ENCODE assay signal across 20 cellular contexts in genomic region chr4:186919340-186919739, GRCh38.
A peak's percentile ranks its signal among the peaks of the same experiment; 100 is the strongest.
DNase-seq lines count a peak whose midpoint lies in the region; ATAC-seq and TF ChIP-seq lines count a peak whose summit lies in the region.
"Had no signal": no experiment of that assay in that cellular context is flagged by ENCODE, and none has a peak within 500 bp of the region (broad histone marks: within the 10 kb centered on the region; RNA-seq: fewer than 3 reads in every experiment).

No MANE protein-coding gene starts in this region.

- peaks cover 37% of the 10 kb centered on the region for H3K4me1 ChIP-seq in muscle layer of colon (ENCODE audit: insufficient read depth, low read length)

- H3K27me3 Mint-ChIP-seq in WTC11 (ENCODE audit: low read depth) = no peaks in the 10 kb centered on the region
- H3K27me3 Mint-ChIP-seq in type B pancreatic cell = no peaks in the 10 kb centered on the region
- no peaks in the 10 kb centered on the region for H3K27me3 Mint-ChIP-seq in activated naive CD8-positive, alpha-beta T cell treated with anti-CD3 and anti-CD28 coated beads for 36 hours

- H3K9me3 ChIP-seq in muscle layer of colon (ENCODE audit: low read length) = no peaks in the 10 kb centered on the region

- H3K36me3 ChIP-seq in muscle layer of colon (ENCODE audit: insufficient read depth, low read length) = no peaks in the 10 kb centered on the region

- POLR2A ChIA-PET in WTC11 (lab: Charles Lee) = no interaction called here

- DNase-seq in WTC11 (ENCODE audit: low spot score) (no peak), epithelial cell of prostate (ENCODE audit: low read depth, low spot score) (no peak), type B pancreatic cell (ENCODE audit: extremely low spot score, unreplicated experiment) (no peak), left cardiac atrium (no peak), retina (no peak)
- no peak for DNase-seq in activated naive CD8-positive, alpha-beta T cell treated with anti-CD3 and anti-CD28 coated beads for 36 hours
- DNase-seq: ACHN, AML-193, DMS79, HFFc6, NCI-H1048, NCI-H1436 treated with DMSO at 0.1 percent for 48 hours, NCI-H2029 treated with DMSO at 0.1 percent for 48 hours, NCI-H2171, NCI-H446, SHP77 had no signal

- H3K4me1 Mint-ChIP-seq in WTC11 (peaks cover 31% of the 10 kb centered on the region), type B pancreatic cell (ENCODE audit: unreplicated experiment) (peaks cover 6% of the 10 kb centered on the region)
- H3K4me1 Mint-ChIP-seq in activated naive CD8-positive, alpha-beta T cell treated with anti-CD3 and anti-CD28 coated beads for 36 hours = no peaks in the 10 kb centered on the region

- ATAC-seq in WTC11 (no peak), left cardiac atrium (no peak)

- TF ChIP-seq CTCF in WTC11 (IDR thresholded peaks at IDR 0.05) (no peak), type B pancreatic cell (conservative IDR thresholded peaks at IDR 0.05) (no peak)

- no peak overlapping the region for H3K4me3 ChIP-seq in muscle layer of colon (ENCODE audit: low read depth in 1 of 2, low read length in 2 of 2)
- H3K4me3 ChIP-seq: SK-N-MC had no signal

- no peak overlapping the region for H3K9ac ChIP-seq in muscle layer of colon (ENCODE audit: low read length)
- H3K9ac ChIP-seq: KMS-11 had no signal

- no peaks in the 10 kb centered on the region for H3K36me3 Mint-ChIP-seq in WTC11
- H3K36me3 Mint-ChIP-seq in type B pancreatic cell = no peaks in the 10 kb centered on the region
- no peaks in the 10 kb centered on the region for H3K36me3 Mint-ChIP-seq in activated naive CD8-positive, alpha-beta T cell treated with anti-CD3 and anti-CD28 coated beads for 36 hours

- H3K9me3 Mint-ChIP-seq in WTC11 (no peaks in the 10 kb centered on the region), type B pancreatic cell (peaks cover 3% of the 10 kb centered on the region)
- peaks cover 4% of the 10 kb centered on the region for H3K9me3 Mint-ChIP-seq in activated naive CD8-positive, alpha-beta T cell treated with anti-CD3 and anti-CD28 coated beads for 36 hours

- CTCF ChIA-PET in WTC11 (lab: Charles Lee) = no interaction called here

- intact Hi-C loops in left cardiac atrium (cut with DNase I) = no loop called here

- H3K27ac ChIP-seq in epithelial cell of prostate = peak overlapping the region; percentile 88
- H3K27ac ChIP-seq in muscle layer of colon (ENCODE audit: low read depth, low read length) = peak overlapping the region; percentile 49
- H3K27ac ChIP-seq: C4-2B, KMS-11, SK-N-MC had no signal

- H3K27ac Mint-ChIP-seq in WTC11 (peak overlapping the region; percentile 26; the same call in 1 of the 2 replicates), type B pancreatic cell (peak overlapping the region; percentile 21)
- no peak overlapping the region for H3K27ac Mint-ChIP-seq in activated naive CD8-positive, alpha-beta T cell treated with anti-CD3 and anti-CD28 coated beads for 36 hours

- H3K27me3 ChIP-seq in muscle layer of colon (ENCODE audit: control insufficient read depth in 1 of 2, insufficient read depth in 2 of 2, low read length in 2 of 2) = no peaks in the 10 kb centered on the region

- no peak overlapping the region for H3K4me3 Mint-ChIP-seq in WTC11
- no peak overlapping the region for H3K4me3 Mint-ChIP-seq in type B pancreatic cell
- no peak overlapping the region for H3K4me3 Mint-ChIP-seq in activated naive CD8-positive, alpha-beta T cell treated with anti-CD3 and anti-CD28 coated beads for 36 hours
- H3K4me3 Mint-ChIP-seq: HFFc6 had no signal

TF ChIP-seq in WTC11, 78 proteins besides CTCF, POLR2A, EP300 and RAD21 (continues in another document):
- TF ChIP-seq, protein P1, sequence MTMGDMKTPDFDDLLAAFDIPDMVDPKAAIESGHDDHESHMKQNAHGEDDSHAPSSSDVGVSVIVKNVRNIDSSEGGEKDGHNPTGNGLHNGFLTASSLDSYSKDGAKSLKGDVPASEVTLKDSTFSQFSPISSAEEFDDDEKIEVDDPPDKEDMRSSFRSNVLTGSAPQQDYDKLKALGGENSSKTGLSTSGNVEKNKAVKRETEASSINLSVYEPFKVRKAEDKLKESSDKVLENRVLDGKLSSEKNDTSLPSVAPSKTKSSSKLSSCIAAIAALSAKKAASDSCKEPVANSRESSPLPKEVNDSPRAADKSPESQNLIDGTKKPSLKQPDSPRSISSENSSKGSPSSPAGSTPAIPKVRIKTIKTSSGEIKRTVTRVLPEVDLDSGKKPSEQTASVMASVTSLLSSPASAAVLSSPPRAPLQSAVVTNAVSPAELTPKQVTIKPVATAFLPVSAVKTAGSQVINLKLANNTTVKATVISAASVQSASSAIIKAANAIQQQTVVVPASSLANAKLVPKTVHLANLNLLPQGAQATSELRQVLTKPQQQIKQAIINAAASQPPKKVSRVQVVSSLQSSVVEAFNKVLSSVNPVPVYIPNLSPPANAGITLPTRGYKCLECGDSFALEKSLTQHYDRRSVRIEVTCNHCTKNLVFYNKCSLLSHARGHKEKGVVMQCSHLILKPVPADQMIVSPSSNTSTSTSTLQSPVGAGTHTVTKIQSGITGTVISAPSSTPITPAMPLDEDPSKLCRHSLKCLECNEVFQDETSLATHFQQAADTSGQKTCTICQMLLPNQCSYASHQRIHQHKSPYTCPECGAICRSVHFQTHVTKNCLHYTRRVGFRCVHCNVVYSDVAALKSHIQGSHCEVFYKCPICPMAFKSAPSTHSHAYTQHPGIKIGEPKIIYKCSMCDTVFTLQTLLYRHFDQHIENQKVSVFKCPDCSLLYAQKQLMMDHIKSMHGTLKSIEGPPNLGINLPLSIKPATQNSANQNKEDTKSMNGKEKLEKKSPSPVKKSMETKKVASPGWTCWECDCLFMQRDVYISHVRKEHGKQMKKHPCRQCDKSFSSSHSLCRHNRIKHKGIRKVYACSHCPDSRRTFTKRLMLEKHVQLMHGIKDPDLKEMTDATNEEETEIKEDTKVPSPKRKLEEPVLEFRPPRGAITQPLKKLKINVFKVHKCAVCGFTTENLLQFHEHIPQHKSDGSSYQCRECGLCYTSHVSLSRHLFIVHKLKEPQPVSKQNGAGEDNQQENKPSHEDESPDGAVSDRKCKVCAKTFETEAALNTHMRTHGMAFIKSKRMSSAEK (CRISPR knock-in tag; IDR thresholded peaks at IDR 0.05; ENCODE audit: borderline replicate concordance) = no peak
- no peak for TF ChIP-seq PREB (CRISPR knock-in tag; IDR thresholded peaks at IDR 0.05; ENCODE audit: borderline replicate concordance)
- no peak for TF ChIP-seq NR1H2 (CRISPR knock-in tag; IDR thresholded peaks at IDR 0.05)
- TF ChIP-seq, protein P2, sequence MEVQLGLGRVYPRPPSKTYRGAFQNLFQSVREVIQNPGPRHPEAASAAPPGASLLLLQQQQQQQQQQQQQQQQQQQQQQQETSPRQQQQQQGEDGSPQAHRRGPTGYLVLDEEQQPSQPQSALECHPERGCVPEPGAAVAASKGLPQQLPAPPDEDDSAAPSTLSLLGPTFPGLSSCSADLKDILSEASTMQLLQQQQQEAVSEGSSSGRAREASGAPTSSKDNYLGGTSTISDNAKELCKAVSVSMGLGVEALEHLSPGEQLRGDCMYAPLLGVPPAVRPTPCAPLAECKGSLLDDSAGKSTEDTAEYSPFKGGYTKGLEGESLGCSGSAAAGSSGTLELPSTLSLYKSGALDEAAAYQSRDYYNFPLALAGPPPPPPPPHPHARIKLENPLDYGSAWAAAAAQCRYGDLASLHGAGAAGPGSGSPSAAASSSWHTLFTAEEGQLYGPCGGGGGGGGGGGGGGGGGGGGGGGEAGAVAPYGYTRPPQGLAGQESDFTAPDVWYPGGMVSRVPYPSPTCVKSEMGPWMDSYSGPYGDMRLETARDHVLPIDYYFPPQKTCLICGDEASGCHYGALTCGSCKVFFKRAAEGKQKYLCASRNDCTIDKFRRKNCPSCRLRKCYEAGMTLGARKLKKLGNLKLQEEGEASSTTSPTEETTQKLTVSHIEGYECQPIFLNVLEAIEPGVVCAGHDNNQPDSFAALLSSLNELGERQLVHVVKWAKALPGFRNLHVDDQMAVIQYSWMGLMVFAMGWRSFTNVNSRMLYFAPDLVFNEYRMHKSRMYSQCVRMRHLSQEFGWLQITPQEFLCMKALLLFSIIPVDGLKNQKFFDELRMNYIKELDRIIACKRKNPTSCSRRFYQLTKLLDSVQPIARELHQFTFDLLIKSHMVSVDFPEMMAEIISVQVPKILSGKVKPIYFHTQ (CRISPR knock-in tag; IDR thresholded peaks at IDR 0.05) = no peak
- no peak for TF ChIP-seq ZSCAN18 (CRISPR knock-in tag; IDR thresholded peaks at IDR 0.05)
- no peak for TF ChIP-seq NFATC4 (CRISPR knock-in tag; IDR thresholded peaks at IDR 0.05)
- TF ChIP-seq FOXK1 (CRISPR knock-in tag; IDR thresholded peaks at IDR 0.05) = no peak
- TF ChIP-seq, protein P3, sequence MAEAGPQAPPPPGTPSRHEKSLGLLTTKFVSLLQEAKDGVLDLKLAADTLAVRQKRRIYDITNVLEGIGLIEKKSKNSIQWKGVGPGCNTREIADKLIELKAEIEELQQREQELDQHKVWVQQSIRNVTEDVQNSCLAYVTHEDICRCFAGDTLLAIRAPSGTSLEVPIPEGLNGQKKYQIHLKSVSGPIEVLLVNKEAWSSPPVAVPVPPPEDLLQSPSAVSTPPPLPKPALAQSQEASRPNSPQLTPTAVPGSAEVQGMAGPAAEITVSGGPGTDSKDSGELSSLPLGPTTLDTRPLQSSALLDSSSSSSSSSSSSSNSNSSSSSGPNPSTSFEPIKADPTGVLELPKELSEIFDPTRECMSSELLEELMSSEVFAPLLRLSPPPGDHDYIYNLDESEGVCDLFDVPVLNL (CRISPR knock-in tag; IDR thresholded peaks at IDR 0.05; ENCODE audit: borderline replicate concordance, low read depth) = no peak
- no peak for TF ChIP-seq NR2C2 (CRISPR knock-in tag; IDR thresholded peaks at IDR 0.05)
- TF ChIP-seq ZBTB21 (CRISPR knock-in tag; IDR thresholded peaks at IDR 0.05; ENCODE audit: borderline replicate concordance) = no peak
